ENCODE assay signal across 12 cellular contexts in the genomic region with DNA sequence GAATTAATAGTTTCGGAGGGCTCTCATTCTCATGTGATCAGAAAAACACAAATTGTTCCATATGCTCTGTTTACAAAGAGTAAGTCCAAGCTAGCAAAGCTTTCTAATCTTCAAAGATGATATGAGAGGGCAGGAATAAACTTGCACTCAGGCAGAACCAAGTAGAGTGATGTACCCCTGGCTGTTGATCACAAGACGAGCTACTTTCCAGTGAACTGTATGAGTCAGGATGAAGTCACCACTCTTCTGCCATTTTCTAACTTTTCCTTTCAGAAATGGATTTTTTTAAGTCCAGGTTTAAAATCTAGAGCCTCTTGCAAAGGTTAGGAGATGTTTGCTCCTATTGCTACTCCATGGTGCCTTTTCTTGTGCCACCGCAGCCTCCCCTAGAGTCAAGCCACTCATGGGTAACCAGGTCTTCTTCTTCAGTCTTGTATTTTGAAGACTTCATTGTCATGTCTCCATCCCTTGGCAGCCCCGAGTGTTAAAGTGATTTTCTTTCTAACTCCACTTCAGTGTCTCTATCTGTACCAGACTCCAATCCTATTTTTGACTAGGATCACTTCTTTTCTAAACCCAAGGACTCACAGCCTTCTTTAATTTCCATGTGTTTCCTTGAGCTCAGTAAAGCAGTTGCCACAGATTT.
A peak's percentile ranks its signal among the peaks of the same experiment; 100 is the strongest.
DNase-seq lines count a peak whose midpoint lies in the region; ATAC-seq and TF ChIP-seq lines count a peak whose summit lies in the region.
"Had no signal": no experiment of that assay in that cellular context is flagged by ENCODE, and none has a peak within 500 bp of the region (broad histone marks: within the 10 kb centered on the region; RNA-seq: fewer than 3 reads in every experiment).

No MANE protein-coding gene starts in this region.

- TF ChIP-seq CTCF in epithelial cell of proximal tubule (conservative IDR thresholded peaks at IDR 0.05; ENCODE audit: low read depth, low read length): no peak

- peak; percentile 52 for ATAC-seq in GM21717 (IDR thresholded peaks at IDR 0.05; ENCODE audit: unreplicated experiment)
- ATAC-seq: left lobe of liver had no signal

- DNase-seq in OCI-M1 (lab: John Stamatoyannopoulos, UW): peak; percentile 48
- DNase-seq in epithelial cell of proximal tubule (ENCODE audit: low read depth): peak; percentile 71
- DNase-seq in skeletal muscle cell (ENCODE audit: low read depth): peak; percentile 66
- DNase-seq in mucosa of gallbladder (ENCODE audit: low spot score): no peak
- no peak for DNase-seq in NCI-H446 treated with DMSO at 0.1 percent for 48 hours (lab: John Stamatoyannopoulos, UW)
- no peak for DNase-seq in central memory CD4-positive, alpha-beta T cell
- no peak for DNase-seq in NCI-H1048 (lab: John Stamatoyannopoulos, UW)
- DNase-seq: activated gamma-delta T cell treated with Interleukin-2 at 50 U/mL for 16 hours; effector memory CD4-positive, alpha-beta T cell; posterior cingulate gyrus had no signal

- H3K4me3 ChIP-seq in epithelial cell of proximal tubule (ENCODE audit: low read depth, low read length) (no peak overlapping the region), skeletal muscle cell (ENCODE audit: low read depth, low read length) (no peak overlapping the region)

Comparison
In these comparisons a context has a peak if more than half of its experiments do, and no peak if none do; other contexts are left out.
1. DNase-seq: peak in OCI-M1 (single experiment), epithelial cell of proximal tubule (single experiment) and skeletal muscle cell (single experiment); none in mucosa of gallbladder (single experiment), NCI-H446 treated with DMSO at 0.1 percent for 48 hours (single experiment), central memory CD4-positive, alpha-beta T cell (single experiment) and NCI-H1048 (single experiment).